ENCODE assay signal across 9 cellular contexts in the genomic region with DNA sequence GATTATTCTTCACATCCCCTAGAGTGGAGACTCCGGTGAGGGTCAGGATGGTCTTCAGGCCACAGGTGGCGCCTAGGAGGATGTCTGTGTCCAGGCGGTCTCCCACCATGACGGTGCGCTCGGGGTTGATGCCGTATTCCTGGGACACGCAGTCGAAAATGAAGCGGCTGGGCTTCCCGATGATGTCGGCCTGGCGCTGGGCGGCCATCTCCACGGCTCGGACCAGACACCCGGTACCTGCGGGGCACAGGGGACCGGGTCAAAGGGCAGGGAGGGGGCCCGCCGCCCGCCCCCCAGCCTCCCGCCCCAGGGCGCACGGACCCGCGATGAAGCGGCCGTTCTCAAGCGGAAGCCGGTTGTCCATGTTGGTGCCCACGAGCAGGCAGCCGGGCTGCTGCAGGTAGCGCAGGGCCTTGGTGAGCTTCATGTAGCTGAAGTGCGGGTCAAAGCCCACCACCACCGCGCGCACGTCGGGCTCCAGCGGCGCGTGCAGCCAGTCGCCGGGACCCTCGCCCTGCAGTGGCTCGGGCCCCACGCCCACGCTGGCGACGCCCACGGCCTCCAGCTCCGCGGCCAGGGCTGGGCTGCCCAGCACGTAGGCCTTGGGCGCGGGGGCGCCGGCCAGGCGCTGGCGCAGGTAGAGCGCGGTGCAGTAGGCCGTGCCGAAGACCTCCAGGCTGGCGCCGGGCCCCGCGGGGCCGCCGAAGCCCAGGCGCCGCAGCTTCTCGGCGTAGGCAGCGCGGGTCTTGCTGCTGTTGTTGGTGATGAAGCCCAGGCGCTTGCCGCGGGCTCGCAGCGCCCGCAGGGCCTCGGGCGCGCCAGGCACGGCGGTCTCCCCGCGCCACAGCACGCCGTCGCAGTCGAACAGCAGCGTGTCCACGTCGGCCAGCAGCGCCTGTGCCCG. TPM values are rescaled to one million over a fixed set of nuclear protein-coding genes. Genes with fewer than 3 reads are reported as not detected.
DNase-seq lines count a peak whose midpoint lies in the region; ATAC-seq and TF ChIP-seq lines count a peak whose summit lies in the region.
"Had no signal": no experiment of that assay in that cellular context is flagged by ENCODE, and none has a peak within 500 bp of the region (broad histone marks: within the 10 kb centered on the region; RNA-seq: fewer than 3 reads in every experiment).

No MANE protein-coding gene starts in this region.

- H3K9me3 ChIP-seq in CD8-positive, alpha-beta T cell (ENCODE audit: low read length): no peaks in the 10 kb centered on the region
- H3K9me3 ChIP-seq in endodermal cell (ENCODE audit: control insufficient read depth, low read length): no peaks in the 10 kb centered on the region

- ATAC-seq in CD8-positive, alpha-beta T cell: no peak
- ATAC-seq in GM21717 (IDR thresholded peaks at IDR 0.05; ENCODE audit: unreplicated experiment): peak; percentile 13
- ATAC-seq in GM19351 (IDR thresholded peaks at IDR 0.05; ENCODE audit: unreplicated experiment): no peak

- peaks cover 13% of the 10 kb centered on the region for H3K4me1 Mint-ChIP-seq in CD8-positive, alpha-beta T cell (ENCODE audit: low read depth)
- peaks cover 12% of the 10 kb centered on the region for H3K4me1 Mint-ChIP-seq in endodermal cell
- H3K4me1 Mint-ChIP-seq in osteocyte (ENCODE audit: unreplicated experiment): peaks cover 21% of the 10 kb centered on the region

- H3K9ac ChIP-seq in endodermal cell (ENCODE audit: extremely low read depth, low read length, poor library complexity, severe bottlenecking): peak overlapping the region; percentile 78

- WGBS in endodermal cell (ENCODE audit: insufficient coverage in 1 of 2, insufficient read length in 1 of 2), 2 experiments: 1% methylated on average over 33 to 99 of the region's 99 CpGs

- H3K36me3 Mint-ChIP-seq in CD8-positive, alpha-beta T cell: peaks cover 9% of the 10 kb centered on the region
- H3K36me3 Mint-ChIP-seq in endodermal cell (ENCODE audit: low read depth) (peaks cover 12% of the 10 kb centered on the region), osteocyte (ENCODE audit: unreplicated experiment) (peaks cover 3% of the 10 kb centered on the region)

- H3K36me3 ChIP-seq in CD8-positive, alpha-beta T cell (ENCODE audit: insufficient read depth, low read length): no peaks in the 10 kb centered on the region
- peaks cover 17% of the 10 kb centered on the region for H3K36me3 ChIP-seq in endodermal cell (ENCODE audit: control insufficient read depth, insufficient read depth, low read length)

- H3K9me3 Mint-ChIP-seq in CD8-positive, alpha-beta T cell: no peaks in the 10 kb centered on the region
- no peaks in the 10 kb centered on the region for H3K9me3 Mint-ChIP-seq in endodermal cell
- H3K9me3 Mint-ChIP-seq in osteocyte (ENCODE audit: unreplicated experiment): no peaks in the 10 kb centered on the region

- H3K27me3 ChIP-seq in CD8-positive, alpha-beta T cell (ENCODE audit: insufficient read depth, low read length): no peaks in the 10 kb centered on the region
- H3K27me3 ChIP-seq in endodermal cell (ENCODE audit: control insufficient read depth, insufficient read depth, low read length, poor library complexity, severe bottlenecking): no peaks in the 10 kb centered on the region

- CTCF ChIA-PET in CD8-positive, alpha-beta T cell (lab: Charles Lee): interaction anchor here (1.3 kb wide), 1 partner anchor 10 kb away, joined by 4 read pairs; no protein-coding TSS in a partner anchor

- DNase-seq in CD8-positive, alpha-beta T cell: no peak
- DNase-seq in OCI-M1 (lab: John Stamatoyannopoulos, UW): peak; percentile 59
- no peak for DNase-seq in endodermal cell
- DNase-seq in osteocyte (ENCODE audit: extremely low spot score, unreplicated experiment): no peak
- no peak for DNase-seq in GDM1 (lab: John Stamatoyannopoulos, UW)
- no peak for DNase-seq in putamen (ENCODE audit: low spot score)

- intact Hi-C loops in CD8-positive, alpha-beta T cell (cut with DNase I, micrococcal nuclease): loop anchor here (1.0 to 2.0 kb wide), 3 partner anchors 9 to 299 kb away; partner anchors contain the start of genes ATP6V0C (in 1 of the 2), MLST8 (in 1 of the 2) and RNPS1 (in 1 of the 2)

- peak overlapping the region; percentile 78 for H3K4me3 Mint-ChIP-seq in CD8-positive, alpha-beta T cell
- H3K4me3 Mint-ChIP-seq in endodermal cell: peak overlapping the region; percentile 71
- H3K4me3 Mint-ChIP-seq in osteocyte (ENCODE audit: unreplicated experiment): peak overlapping the region; percentile 72

- H3K27me3 Mint-ChIP-seq in CD8-positive, alpha-beta T cell (ENCODE audit: low read depth): no peaks in the 10 kb centered on the region
- H3K27me3 Mint-ChIP-seq in endodermal cell (ENCODE audit: insufficient read depth): no peaks in the 10 kb centered on the region
- H3K27me3 Mint-ChIP-seq in osteocyte (ENCODE audit: unreplicated experiment): no peaks in the 10 kb centered on the region

- POLR2A ChIA-PET in CD8-positive, alpha-beta T cell (lab: Charles Lee): interaction anchor here (1.0 to 2.7 kb wide), 7 partner anchors 8 to 306 kb away, joined by 3 to 23 read pairs (median 11); partner anchors contain the start of genes AMDHD2, ECI1, MLST8 and RPS2

- H3K4me1 ChIP-seq in CD8-positive, alpha-beta T cell (ENCODE audit: insufficient read depth, low read length): peaks cover 14% of the 10 kb centered on the region
- peaks cover 3% of the 10 kb centered on the region for H3K4me1 ChIP-seq in endodermal cell (ENCODE audit: control insufficient read depth, insufficient read depth, low read length)

- TF ChIP-seq CTCF in CD8-positive, alpha-beta T cell (IDR thresholded peaks at IDR 0.05): no peak
- TF ChIP-seq CTCF in endodermal cell (conservative IDR thresholded peaks at IDR 0.05) (peak; percentile 45), osteocyte (IDR thresholded peaks at IDR 0.05) (no peak)

- H3K4me3 ChIP-seq in CD8-positive, alpha-beta T cell (ENCODE audit: low read depth, low read length): peak overlapping the region; percentile 70
- peak overlapping the region; percentile 86 for H3K4me3 ChIP-seq in endodermal cell (ENCODE audit: low read length)

- peak overlapping the region; percentile 47 for H3K27ac ChIP-seq in CD8-positive, alpha-beta T cell (ENCODE audit: low read depth, low read length)
- peak overlapping the region; percentile 57 for H3K27ac ChIP-seq in endodermal cell (ENCODE audit: low read depth, low read length)

- no peak overlapping the region for H3K27ac Mint-ChIP-seq in CD8-positive, alpha-beta T cell
- H3K27ac Mint-ChIP-seq in endodermal cell (no peak overlapping the region), osteocyte (ENCODE audit: unreplicated experiment) (peak overlapping the region; percentile 28)

RNA-seq across cellular contexts. Expression of gene PGP, which starts 0.6 kb away (rescaled TPM):
- 1 to 10 TPM; 7.7 TPM for total RNA-seq in CD8-positive, alpha-beta T cell
- total RNA-seq in endodermal cell: 10 to 100 TPM; 31.0 to 32.0 TPM
- polyA plus RNA-seq in endodermal cell (2013, experiment 1 of 2): 32.6 TPM
- 31.5 TPM for polyA plus RNA-seq in endodermal cell (2013, experiment 2 of 2)
- 14.1 and 15.0 TPM in 2 replicates for total RNA-seq in osteocyte

RNA-seq across cellular contexts. Expression of gene BRICD5, which starts 3.4 kb away (rescaled TPM):
- 1 to 10 TPM; 2.1 to 6.1 TPM for total RNA-seq in CD8-positive, alpha-beta T cell
- total RNA-seq in endodermal cell (10 to 100 TPM in 1 of 2 donors, 1 to 10 TPM in 1; 7.7 to 15.0 TPM), osteocyte (6.6 and 10.1 TPM in 2 replicates)
- polyA plus RNA-seq in endodermal cell (2013, experiment 1 of 2): 17.3 TPM
- 15.4 TPM for polyA plus RNA-seq in endodermal cell (2013, experiment 2 of 2)

RNA-seq across cellular contexts. Expression of gene MLST8, which starts 8.8 kb away (rescaled TPM):
- 10 to 100 TPM; 29.9 to 30.8 TPM for total RNA-seq in CD8-positive, alpha-beta T cell
- total RNA-seq in endodermal cell: 10 to 100 TPM; 60.3 to 70.8 TPM
- polyA plus RNA-seq in endodermal cell (2013, experiment 1 of 2): 64.9 TPM
- 61.5 TPM for polyA plus RNA-seq in endodermal cell (2013, experiment 2 of 2)
- 57.6 and 60.2 TPM in 2 replicates for total RNA-seq in osteocyte

RNA-seq across cellular contexts. Expression of gene E4F1, which starts 9.3 kb away (rescaled TPM):
- total RNA-seq in CD8-positive, alpha-beta T cell: 10 to 100 TPM; 36.3 to 37.5 TPM
- 10 to 100 TPM; 24.5 to 29.6 TPM for total RNA-seq in endodermal cell
- polyA plus RNA-seq in endodermal cell (2013, experiment 1 of 2): 25.0 TPM
- 18.9 TPM for polyA plus RNA-seq in endodermal cell (2013, experiment 2 of 2)
- 24.3 and 26.9 TPM in 2 replicates for total RNA-seq in osteocyte

RNA-seq across cellular contexts. Expression of gene CASKIN1, which starts 17.7 kb away (rescaled TPM):
- total RNA-seq in CD8-positive, alpha-beta T cell: under 1 TPM; 0.06 to 0.08 TPM
- total RNA-seq in endodermal cell (1 to 10 TPM; 8.2 to 9.7 TPM), osteocyte (2.4 and 3.7 TPM in 2 replicates)
- 11.9 TPM for polyA plus RNA-seq in endodermal cell (2013, experiment 1 of 2)
- polyA plus RNA-seq in endodermal cell (2013, experiment 2 of 2): 9.7 TPM
- total RNA-seq: RPMI7951 had no signal
